7 cellular contexts compared by ENCODE assay signal in genomic region chr20:3777726-3778629, GRCh38. TPM values are rescaled to one million over a fixed set of nuclear protein-coding genes. Genes with fewer than 3 reads are reported as not detected.
DNase-seq lines count a peak whose midpoint lies in the region; ATAC-seq and TF ChIP-seq lines count a peak whose summit lies in the region.

No MANE protein-coding gene starts in this region.

- H3K27ac Mint-ChIP-seq in activated naive CD8-positive, alpha-beta T cell treated with anti-CD3 and anti-CD28 coated beads, Interleukin-2, amount 10 ng/mL, durations not matched to agents 7 days and 5 days: no peak overlapping the region

- no peaks in the 10 kb centered on the region for H3K36me3 Mint-ChIP-seq in activated naive CD8-positive, alpha-beta T cell treated with anti-CD3 and anti-CD28 coated beads, Interleukin-2, amount 10 ng/mL, durations not matched to agents 7 days and 5 days

- DNase-seq in NCI-H526 (lab: John Stamatoyannopoulos, UW): peak; percentile 44 to 82
- DNase-seq in activated naive CD8-positive, alpha-beta T cell treated with anti-CD3 and anti-CD28 coated beads, Interleukin-2, amount 10 ng/mL, durations not matched to agents 7 days and 5 days: peak; percentile 62
- DNase-seq in left ventricle myocardium superior: peak; percentile 82
- DNase-seq in retina: peak; percentile 70
- no peak for DNase-seq in NCI-H187 treated with DMSO at 0.1 percent for 48 hours (lab: John Stamatoyannopoulos, UW)
- no peak for DNase-seq in 8988T

- POLR2A ChIA-PET in activated naive CD8-positive, alpha-beta T cell treated with anti-CD3 and anti-CD28 coated beads, Interleukin-2, amount 10 ng/mL, durations not matched to agents 7 days and 5 days (lab: Charles Lee): interaction anchor here (0.8 to 9.0 kb wide), 6 partner anchors 8 to 110 kb away, joined by 3 to 53 read pairs (median 4); partner anchors contain the start of genes ADISSP, AP5S1 and CENPB

- H3K4me1 Mint-ChIP-seq in activated naive CD8-positive, alpha-beta T cell treated with anti-CD3 and anti-CD28 coated beads, Interleukin-2, amount 10 ng/mL, durations not matched to agents 7 days and 5 days: peaks cover 22% of the 10 kb centered on the region

- no peak for TF ChIP-seq CTCF in GM12875 (IDR thresholded peaks at IDR 0.05; ENCODE audit: borderline replicate concordance, insufficient read depth, low read depth, low read length)

- peak; percentile 66 for ATAC-seq in activated naive CD8-positive, alpha-beta T cell treated with anti-CD3 and anti-CD28 coated beads, Interleukin-2, amount 10 ng/mL, durations not matched to agents 7 days and 5 days (ENCODE audit: low read depth)
- ATAC-seq in left ventricle myocardium superior: peak; percentile 71

- H3K9me3 Mint-ChIP-seq in activated naive CD8-positive, alpha-beta T cell treated with anti-CD3 and anti-CD28 coated beads, Interleukin-2, amount 10 ng/mL, durations not matched to agents 7 days and 5 days: no peaks in the 10 kb centered on the region

- peaks cover 28% of the 10 kb centered on the region for H3K27me3 Mint-ChIP-seq in activated naive CD8-positive, alpha-beta T cell treated with anti-CD3 and anti-CD28 coated beads, Interleukin-2, amount 10 ng/mL, durations not matched to agents 7 days and 5 days

- intact Hi-C loops in left ventricle myocardium superior (cut with micrococcal nuclease): no loop called here

- H3K4me3 Mint-ChIP-seq in activated naive CD8-positive, alpha-beta T cell treated with anti-CD3 and anti-CD28 coated beads, Interleukin-2, amount 10 ng/mL, durations not matched to agents 7 days and 5 days: peak overlapping the region; percentile 76

- H3K4me3 ChIP-seq in GM12875 (ENCODE audit: low read depth, low read length): peak overlapping the region; percentile 27

RNA-seq across cellular contexts. Expression of gene SPEF1, which starts 3.3 kb away (rescaled TPM):
- not detected for total RNA-seq in activated naive CD8-positive, alpha-beta T cell treated with anti-CD3 and anti-CD28 coated beads, Interleukin-2, amount 10 ng/mL, durations not matched to agents 7 days and 5 days
- not detected for total RNA-seq in left ventricle myocardium superior

RNA-seq across cellular contexts. Expression of gene CENPB, which starts 8.6 kb away (rescaled TPM):
- total RNA-seq in activated naive CD8-positive, alpha-beta T cell treated with anti-CD3 and anti-CD28 coated beads, Interleukin-2, amount 10 ng/mL, durations not matched to agents 7 days and 5 days: 10 to 100 TPM; 63.3 to 65.7 TPM
- total RNA-seq in left ventricle myocardium superior: 68.3 TPM

RNA-seq across cellular contexts. Expression of gene ADISSP, which starts 10.4 kb away (rescaled TPM):
- total RNA-seq in activated naive CD8-positive, alpha-beta T cell treated with anti-CD3 and anti-CD28 coated beads, Interleukin-2, amount 10 ng/mL, durations not matched to agents 7 days and 5 days: 10 to 100 TPM; 21.9 to 22.1 TPM
- total RNA-seq in left ventricle myocardium superior: 10.3 TPM

RNA-seq across cellular contexts. Expression of gene CDC25B, which starts 18.1 kb away (rescaled TPM):
- 100 to 1,000 TPM; 263 to 264 TPM for total RNA-seq in activated naive CD8-positive, alpha-beta T cell treated with anti-CD3 and anti-CD28 coated beads, Interleukin-2, amount 10 ng/mL, durations not matched to agents 7 days and 5 days
- total RNA-seq in left ventricle myocardium superior: 7.5 TPM

RNA-seq across cellular contexts. Expression of gene AP5S1, which starts 42.4 kb away (rescaled TPM):
- 10 to 100 TPM; 11.1 to 12.5 TPM for total RNA-seq in activated naive CD8-positive, alpha-beta T cell treated with anti-CD3 and anti-CD28 coated beads, Interleukin-2, amount 10 ng/mL, durations not matched to agents 7 days and 5 days
- total RNA-seq in left ventricle myocardium superior: 10.2 TPM

Comparison
In these comparisons a context has a peak if more than half of its experiments do, and no peak if none do; other contexts are left out.
1. DNase-seq: peak in NCI-H526 (2 of 2), activated naive CD8-positive, alpha-beta T cell treated with anti-CD3 and anti-CD28 coated beads, Interleukin-2, amount 10 ng/mL, durations not matched to agents 7 days and 5 days (single experiment), left ventricle myocardium superior (single experiment) and retina (single experiment); none in NCI-H187 treated with DMSO at 0.1 percent for 48 hours (single experiment) and 8988T (single experiment).